ENCODE assay signal across 18 cellular contexts in genomic region chr1:237670296-237670695, GRCh38.
A peak's percentile ranks its signal among the peaks of the same experiment; 100 is the strongest.
DNase-seq lines count a peak whose midpoint lies in the region; ATAC-seq, FAIRE-seq and TF ChIP-seq lines count a peak whose summit lies in the region.
"Had no signal": no experiment of that assay in that cellular context is flagged by ENCODE, and none has a peak within 500 bp of the region (broad histone marks: within the 10 kb centered on the region; RNA-seq: fewer than 3 reads in every experiment).

No MANE protein-coding gene starts in this region.

- no peak overlapping the region for H3K4me3 Mint-ChIP-seq in activated CD4-positive, alpha-beta T cell treated with anti-CD3 and anti-CD28 coated beads, Interleukin-2, amount 10 ng/mL, durations not matched to agents 24 days and 14 days
- H3K4me3 Mint-ChIP-seq in activated naive CD8-positive, alpha-beta T cell treated with anti-CD3 and anti-CD28 coated beads, Interleukin-2, amount 50 U/mL, for 24 hours: no peak overlapping the region
- H3K4me3 Mint-ChIP-seq: B cell; CD8-positive, alpha-beta T cell; GM23338 had no signal

- DNase-seq in D721Med (ENCODE audit: insufficient read length, low spot score) (no peak), M059J (ENCODE audit: low read depth) (peak; percentile 16), bronchial epithelial cell (ENCODE audit: low read depth) (peak; percentile 3), foreskin melanocyte (peak; percentile 63), OCI-M1 (lab: John Stamatoyannopoulos, UW) (no peak)
- no peak for DNase-seq in activated CD4-positive, alpha-beta T cell treated with anti-CD3 and anti-CD28 coated beads, Interleukin-2, amount 10 ng/mL, durations not matched to agents 24 days and 14 days
- DNase-seq in activated naive CD8-positive, alpha-beta T cell treated with anti-CD3 and anti-CD28 coated beads, Interleukin-2, amount 50 U/mL, for 24 hours: no peak
- DNase-seq: CD8-positive, alpha-beta T cell; DND-41; EL; HCEC 1CT had no signal

- no peaks in the 10 kb centered on the region for H3K4me1 Mint-ChIP-seq in activated CD4-positive, alpha-beta T cell treated with anti-CD3 and anti-CD28 coated beads, Interleukin-2, amount 10 ng/mL, durations not matched to agents 24 days and 14 days
- no peaks in the 10 kb centered on the region for H3K4me1 Mint-ChIP-seq in activated naive CD8-positive, alpha-beta T cell treated with anti-CD3 and anti-CD28 coated beads, Interleukin-2, amount 50 U/mL, for 24 hours
- H3K4me1 Mint-ChIP-seq: B cell had no signal

- H3K9me3 Mint-ChIP-seq in activated CD4-positive, alpha-beta T cell treated with anti-CD3 and anti-CD28 coated beads, Interleukin-2, amount 10 ng/mL, durations not matched to agents 24 days and 14 days: no peaks in the 10 kb centered on the region
- no peaks in the 10 kb centered on the region for H3K9me3 Mint-ChIP-seq in activated naive CD8-positive, alpha-beta T cell treated with anti-CD3 and anti-CD28 coated beads, Interleukin-2, amount 50 U/mL, for 24 hours

- peak; percentile 46 for FAIRE-seq in D721Med (lab: Jason Lieb, UNC)
- FAIRE-seq in bronchial epithelial cell (lab: Jason Lieb, UNC): no peak
- FAIRE-seq: G401.6, GM12892, GM18507, H54 had no signal

- no peak overlapping the region for H3K27ac Mint-ChIP-seq in activated CD4-positive, alpha-beta T cell treated with anti-CD3 and anti-CD28 coated beads, Interleukin-2, amount 10 ng/mL, durations not matched to agents 24 days and 14 days
- no peak overlapping the region for H3K27ac Mint-ChIP-seq in activated naive CD8-positive, alpha-beta T cell treated with anti-CD3 and anti-CD28 coated beads, Interleukin-2, amount 50 U/mL, for 24 hours
- H3K27ac Mint-ChIP-seq: B cell; CD8-positive, alpha-beta T cell; GM23338 had no signal

- H3K4me3 ChIP-seq in bronchial epithelial cell (ENCODE audit: low read depth, low read length): no peak overlapping the region
- H3K4me3 ChIP-seq: BLaER1 treated with 17β-estradiol and CSF1 and Interleukin-3, amounts not matched to agents 10 nM and 100 nM; GM23338 had no signal

- no peaks in the 10 kb centered on the region for H3K27me3 Mint-ChIP-seq in activated CD4-positive, alpha-beta T cell treated with anti-CD3 and anti-CD28 coated beads, Interleukin-2, amount 10 ng/mL, durations not matched to agents 24 days and 14 days
- H3K27me3 Mint-ChIP-seq in activated naive CD8-positive, alpha-beta T cell treated with anti-CD3 and anti-CD28 coated beads, Interleukin-2, amount 50 U/mL, for 24 hours: no peaks in the 10 kb centered on the region
- H3K27me3 Mint-ChIP-seq: B cell had no signal

- H3K36me3 ChIP-seq in bronchial epithelial cell (ENCODE audit: control insufficient read depth, insufficient read depth, low read length): no peaks in the 10 kb centered on the region
- H3K36me3 ChIP-seq: BLaER1 treated with 17β-estradiol and CSF1 and Interleukin-3, amounts not matched to agents 10 nM and 100 nM had no signal

- H3K36me3 Mint-ChIP-seq in activated CD4-positive, alpha-beta T cell treated with anti-CD3 and anti-CD28 coated beads, Interleukin-2, amount 10 ng/mL, durations not matched to agents 24 days and 14 days (ENCODE audit: low read depth): no peaks in the 10 kb centered on the region
- no peaks in the 10 kb centered on the region for H3K36me3 Mint-ChIP-seq in activated naive CD8-positive, alpha-beta T cell treated with anti-CD3 and anti-CD28 coated beads, Interleukin-2, amount 50 U/mL, for 24 hours (ENCODE audit: low read depth)
- H3K36me3 Mint-ChIP-seq: CD8-positive, alpha-beta T cell had no signal

- TF ChIP-seq CTCF in D721Med (IDR thresholded peaks at IDR 0.05; ENCODE audit: insufficient read depth, missing control alignments) (no peak), bronchial epithelial cell (IDR thresholded peaks at IDR 0.05; ENCODE audit: insufficient read depth, low read length, severe bottlenecking) (no peak)

- intact Hi-C loops in activated CD4-positive, alpha-beta T cell treated with anti-CD3 and anti-CD28 coated beads, Interleukin-2, amount 10 ng/mL, durations not matched to agents 24 days and 14 days (cut with micrococcal nuclease): no loop called here

- no peak for ATAC-seq in activated naive CD8-positive, alpha-beta T cell treated with anti-CD3 and anti-CD28 coated beads, Interleukin-2, amount 50 U/mL, for 24 hours
- ATAC-seq: CD8-positive, alpha-beta T cell; GM23338 had no signal

- H3K27me3 ChIP-seq in bronchial epithelial cell (ENCODE audit: control insufficient read depth, insufficient read depth, low read length): no peaks in the 10 kb centered on the region
- H3K27me3 ChIP-seq: BLaER1 treated with 17β-estradiol and CSF1 and Interleukin-3, amounts not matched to agents 10 nM and 100 nM had no signal

Comparison
In these comparisons a context has a peak if more than half of its experiments do, and no peak if none do; other contexts are left out.
1. DNase-seq: peak in M059J (single experiment), bronchial epithelial cell (single experiment) and foreskin melanocyte (single experiment); none in D721Med (single experiment), OCI-M1 (single experiment), activated CD4-positive, alpha-beta T cell treated with anti-CD3 and anti-CD28 coated beads, Interleukin-2, amount 10 ng/mL, durations not matched to agents 24 days and 14 days (single experiment) and activated naive CD8-positive, alpha-beta T cell treated with anti-CD3 and anti-CD28 coated beads, Interleukin-2, amount 50 U/mL, for 24 hours (single experiment).